In genomic region chr2:46540496-46541342, GRCh38 we compare ENCODE assay signal across 1 cellular context.
A peak's percentile ranks its signal among the peaks of the same experiment; 100 is the strongest.
TF ChIP-seq lines count a peak whose summit lies in the region.

No MANE protein-coding gene starts in this region.

TF ChIP-seq in HepG2, 621 proteins besides CTCF, POLR2A, EP300 and RAD21 (continued from another document):
- TF ChIP-seq ZNF513 (CRISPR knock-in tag; conservative IDR thresholded peaks at IDR 0.05): no peak
- no peak for TF ChIP-seq BHLHE40 (IDR thresholded peaks at IDR 0.05; ENCODE audit: low read length)
- TF ChIP-seq ZNF713 (CRISPR knock-in tag; IDR thresholded peaks at IDR 0.05): no peak
- no peak for TF ChIP-seq ZSCAN12 (CRISPR knock-in tag; IDR thresholded peaks at IDR 0.05)
- TF ChIP-seq MEF2D (CRISPR knock-in tag; IDR thresholded peaks at IDR 0.05): 0 out of 2 replicates have a peak, but pooled peaks have one; percentile 9
- TF ChIP-seq ZNF780A (CRISPR knock-in tag; IDR thresholded peaks at IDR 0.05): peak; percentile 81; the same call in 1 of the 2 replicates
- no peak for TF ChIP-seq POGZ (CRISPR knock-in tag; IDR thresholded peaks at IDR 0.05)
- TF ChIP-seq GFI1 (CRISPR knock-in tag; IDR thresholded peaks at IDR 0.05; ENCODE audit: borderline replicate concordance): no peak
- TF ChIP-seq RFX5 (IDR thresholded peaks at IDR 0.05; ENCODE audit: low read depth, low read length): no peak
- no peak for TF ChIP-seq ZNF788 (CRISPR knock-in tag; IDR thresholded peaks at IDR 0.05; ENCODE audit: borderline replicate concordance)
- TF ChIP-seq FOSL2 (CRISPR knock-in tag; IDR thresholded peaks at IDR 0.05): peak; percentile 84
- no peak for TF ChIP-seq AGO1 (IDR thresholded peaks at IDR 0.05; ENCODE audit: low read depth, low read length, poor library complexity, severe bottlenecking)
- TF ChIP-seq KMT2B (CRISPR knock-in tag; IDR thresholded peaks at IDR 0.05): no peak
- TF ChIP-seq NFAT5 (CRISPR knock-in tag; IDR thresholded peaks at IDR 0.05): no peak
- TF ChIP-seq BCL3 (CRISPR knock-in tag; IDR thresholded peaks at IDR 0.05): 0 out of 2 replicates have a peak, but pooled peaks have one; percentile 24
- TF ChIP-seq ZNF12 (CRISPR knock-in tag; IDR thresholded peaks at IDR 0.05): no peak
- no peak for TF ChIP-seq ZNF883 (CRISPR knock-in tag; IDR thresholded peaks at IDR 0.05; ENCODE audit: not compliant biosample characterization)
- TF ChIP-seq ZNF280D (CRISPR knock-in tag; IDR thresholded peaks at IDR 0.05): no peak
- TF ChIP-seq KAT8 (CRISPR knock-in tag; IDR thresholded peaks at IDR 0.05): no peak
- TF ChIP-seq MED13 (CRISPR knock-in tag; IDR thresholded peaks at IDR 0.05): no peak
- TF ChIP-seq ZNF850 (CRISPR knock-in tag; conservative IDR thresholded peaks at IDR 0.05): no peak
- TF ChIP-seq ZNF670 (CRISPR knock-in tag; IDR thresholded peaks at IDR 0.05; ENCODE audit: borderline replicate concordance): no peak
- TF ChIP-seq ZFP36L1 (CRISPR knock-in tag; IDR thresholded peaks at IDR 0.05): no peak
- no peak for TF ChIP-seq NFRKB (IDR thresholded peaks at IDR 0.05)
- TF ChIP-seq CCDC6 (CRISPR knock-in tag; IDR thresholded peaks at IDR 0.05): no peak
- TF ChIP-seq GATAD1 (CRISPR knock-in tag; IDR thresholded peaks at IDR 0.05): no peak
- TF ChIP-seq CREM (IDR thresholded peaks at IDR 0.05): no peak
- TF ChIP-seq CREM (CRISPR knock-in tag; IDR thresholded peaks at IDR 0.05): no peak
- no peak for TF ChIP-seq YEATS4 (CRISPR knock-in tag; IDR thresholded peaks at IDR 0.05; ENCODE audit: borderline replicate concordance)
- no peak for TF ChIP-seq RXRA (CRISPR knock-in tag; IDR thresholded peaks at IDR 0.05)
- TF ChIP-seq SAP130 (CRISPR knock-in tag; IDR thresholded peaks at IDR 0.05; ENCODE audit: low read depth): 0 out of 2 replicates have a peak, but pooled peaks have one; percentile 21
- no peak for TF ChIP-seq RAD51 (IDR thresholded peaks at IDR 0.05; ENCODE audit: borderline replicate concordance)
- no peak for TF ChIP-seq MED1 (CRISPR knock-in tag; IDR thresholded peaks at IDR 0.05)
- TF ChIP-seq ATF7 (IDR thresholded peaks at IDR 0.05): peak; percentile 53; the same call in 1 of the 2 replicates
- TF ChIP-seq ATF7 (CRISPR knock-in tag; IDR thresholded peaks at IDR 0.05): no peak
- TF ChIP-seq CENPT (CRISPR knock-in tag; IDR thresholded peaks at IDR 0.05; ENCODE audit: low read depth): no peak
- no peak for TF ChIP-seq FOXA3 (CRISPR knock-in tag; IDR thresholded peaks at IDR 0.05)
- TF ChIP-seq FOXC1 (CRISPR knock-in tag; IDR thresholded peaks at IDR 0.05; ENCODE audit: borderline replicate concordance): no peak
- peak; percentile 73 for TF ChIP-seq ATF3 (CRISPR knock-in tag; IDR thresholded peaks at IDR 0.05)
- peak; percentile 89 for TF ChIP-seq ZBTB21 (CRISPR knock-in tag; IDR thresholded peaks at IDR 0.05)
